ENCODE assay signal across 3 cellular contexts in the genomic region with DNA sequence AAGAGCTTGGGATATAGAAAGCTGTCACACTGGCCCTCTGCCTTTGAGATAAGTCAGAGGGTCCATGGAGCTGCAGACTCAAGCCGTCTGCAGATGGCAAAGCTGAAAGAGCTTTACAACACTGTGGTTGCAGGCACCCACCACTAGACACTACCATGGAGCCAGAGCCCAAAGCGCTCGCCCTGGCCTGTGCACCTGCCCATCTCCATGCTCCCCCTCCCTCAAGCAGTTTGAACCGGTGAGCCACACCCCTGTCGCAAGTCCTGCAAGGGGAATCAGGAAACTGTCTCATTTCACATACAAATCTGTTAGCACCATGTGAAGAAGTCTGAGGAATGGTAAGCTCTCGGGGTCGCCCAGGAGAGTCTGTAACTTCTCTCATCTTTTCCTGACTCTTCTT. TPM values are rescaled to one million over a fixed set of nuclear protein-coding genes. Genes with fewer than 3 reads are reported as not detected.
"Had no signal": no experiment of that assay in that cellular context is flagged by ENCODE, and none has a peak within 500 bp of the region (broad histone marks: within the 10 kb centered on the region; RNA-seq: fewer than 3 reads in every experiment).

No MANE protein-coding gene starts in this region.

RNA-seq across cellular contexts. Expression of gene AKR1C2, which starts 6.4 kb away (rescaled TPM):
- total RNA-seq: naive thymus-derived CD8-positive, alpha-beta T cell; natural killer cell treated with Interleukin-12 subunit alpha and Interleukin-12 subunit beta and Interleukin-15 and Interleukin-18, amount 100 ng/mL, for 72 hours; osteocyte had no signal
- polyA plus RNA-seq: naive thymus-derived CD8-positive, alpha-beta T cell had no signal
